Comparison of ENCODE assay signal across 11 cellular contexts in the genomic region with DNA sequence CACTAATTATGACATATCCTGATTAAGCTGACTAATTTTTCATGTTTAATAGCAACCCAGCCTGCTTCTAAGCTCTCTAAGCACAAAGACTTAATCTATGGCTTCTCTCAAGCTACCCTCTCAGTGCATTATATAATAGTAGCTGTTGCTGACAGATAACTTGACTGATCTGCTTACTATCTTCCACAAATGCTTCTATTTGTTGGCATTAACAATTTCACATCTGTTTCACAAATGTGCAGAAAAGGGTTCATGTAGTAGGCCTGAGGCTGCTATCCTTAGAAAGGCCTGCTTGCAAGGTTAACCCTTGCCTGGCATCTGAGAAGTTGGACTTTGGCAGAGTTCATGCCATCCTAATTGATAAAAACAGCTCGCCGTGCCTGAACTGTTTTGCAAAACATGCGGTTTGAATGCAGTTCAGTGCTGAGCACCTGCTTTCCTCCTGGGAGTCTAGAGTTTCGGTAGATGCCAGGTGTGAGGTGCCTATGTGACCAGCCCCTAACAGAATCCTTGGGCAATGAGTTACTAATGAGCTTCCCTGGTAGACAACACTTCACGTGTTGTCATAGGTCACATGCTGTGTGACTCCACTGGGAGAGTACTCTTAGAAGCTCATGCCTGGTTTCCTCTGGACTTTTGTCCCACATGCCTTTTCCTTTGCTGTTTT.
DNase-seq lines count a peak whose midpoint lies in the region; ATAC-seq, FAIRE-seq and TF ChIP-seq lines count a peak whose summit lies in the region.
"Had no signal": no experiment of that assay in that cellular context is flagged by ENCODE, and none has a peak within 500 bp of the region (broad histone marks: within the 10 kb centered on the region; RNA-seq: fewer than 3 reads in every experiment).

No MANE protein-coding gene starts in this region.

- H3K4me3 Mint-ChIP-seq in MCF 10A (ENCODE audit: unreplicated experiment), result no peak overlapping the region
- H3K4me3 Mint-ChIP-seq in activated naive CD4-positive, alpha-beta T cell treated with anti-CD3 and anti-CD28 coated beads, Interleukin-2, amount 10 ng/mL, durations not matched to agents 7 days and 5 days, result no peak overlapping the region

- FAIRE-seq in small intestine (lab: Jason Lieb, UNC), result no peak
- FAIRE-seq: RCC 7860 had no signal

- H3K4me1 ChIP-seq in small intestine (ENCODE audit: control insufficient read depth in 2 of 2, insufficient read depth in 1 of 2, low read depth in 1 of 2, low read length in 1 of 2), result no peaks in the 10 kb centered on the region

- TF ChIP-seq CTCF in MCF 10A (IDR thresholded peaks at IDR 0.05; ENCODE audit: unreplicated experiment), result no peak

- no peaks in the 10 kb centered on the region for H3K9me3 Mint-ChIP-seq in MCF 10A (ENCODE audit: unreplicated experiment)
- no peaks in the 10 kb centered on the region for H3K9me3 Mint-ChIP-seq in activated naive CD4-positive, alpha-beta T cell treated with anti-CD3 and anti-CD28 coated beads, Interleukin-2, amount 10 ng/mL, durations not matched to agents 7 days and 5 days

- BruUV-seq in MCF 10A (replicated peaks; lab: Mats Ljungman, UMichigan), result no TSS peak

- H3K27me3 Mint-ChIP-seq in MCF 10A (ENCODE audit: insufficient read depth, unreplicated experiment), result no peaks in the 10 kb centered on the region
- H3K27me3 Mint-ChIP-seq in activated naive CD4-positive, alpha-beta T cell treated with anti-CD3 and anti-CD28 coated beads, Interleukin-2, amount 10 ng/mL, durations not matched to agents 7 days and 5 days, result no peaks in the 10 kb centered on the region

- CTCF ChIA-PET in MCF 10A (lab: Yijun Ruan, JAX), result interaction anchor here (1.0 kb wide), 1 partner anchor 24 kb away, joined by 3 read pairs; no protein-coding TSS in a partner anchor
- CTCF ChIA-PET in activated naive CD4-positive, alpha-beta T cell treated with anti-CD3 and anti-CD28 coated beads, Interleukin-2, amount 10 ng/mL, durations not matched to agents 7 days and 5 days (lab: Charles Lee), result interaction anchor here (0.9 kb wide), 1 partner anchor 32 kb away, joined by 4 read pairs; no protein-coding TSS in a partner anchor

- H3K27ac Mint-ChIP-seq in MCF 10A (ENCODE audit: low read depth, unreplicated experiment), result no peak overlapping the region
- no peak overlapping the region for H3K27ac Mint-ChIP-seq in activated naive CD4-positive, alpha-beta T cell treated with anti-CD3 and anti-CD28 coated beads, Interleukin-2, amount 10 ng/mL, durations not matched to agents 7 days and 5 days

- no peaks in the 10 kb centered on the region for H3K4me1 Mint-ChIP-seq in MCF 10A (ENCODE audit: insufficient read depth, unreplicated experiment)
- no peaks in the 10 kb centered on the region for H3K4me1 Mint-ChIP-seq in activated naive CD4-positive, alpha-beta T cell treated with anti-CD3 and anti-CD28 coated beads, Interleukin-2, amount 10 ng/mL, durations not matched to agents 7 days and 5 days

- no peak overlapping the region for H3K27ac ChIP-seq in small intestine (ENCODE audit: low read depth in 1 of 2, low read length in 1 of 2)

- DNase-seq in MCF 10A (ENCODE audit: unreplicated experiment) (no peak), T1000 (lab: John Stamatoyannopoulos, UW) (no peak), small intestine (no peak)
- DNase-seq in activated naive CD4-positive, alpha-beta T cell treated with anti-CD3 and anti-CD28 coated beads, Interleukin-2, amount 10 ng/mL, durations not matched to agents 7 days and 5 days, result no peak
- DNase-seq: activated CD4-positive, alpha-beta T cell treated with anti-CD3 and anti-CD28 coated beads for 1 hour; activated naive CD4-positive, alpha-beta T cell treated with anti-CD3 and anti-CD28 coated beads, Interleukin-2, amount 50 U/mL, for 16 hours had no signal

- intact Hi-C loops in MCF 10A (cut with micrococcal nuclease), result no loop called here

- no peaks in the 10 kb centered on the region for H3K9me3 ChIP-seq in small intestine (ENCODE audit: control insufficient read depth, low read depth)

- ATAC-seq in GM18520 (IDR thresholded peaks at IDR 0.05; ENCODE audit: unreplicated experiment) (peak; percentile 81), GM21619 (IDR thresholded peaks at IDR 0.05; ENCODE audit: unreplicated experiment) (peak; percentile 84), HG03432 (IDR thresholded peaks at IDR 0.05; ENCODE audit: unreplicated experiment) (peak; percentile 67), SK-N-SH treated with all-trans-retinoic acid at 6 μM for 48 hours (peak; percentile 48; the same call in 1 of the 3 replicates)

- H3K36me3 ChIP-seq in small intestine (ENCODE audit: control insufficient read depth in 2 of 2, insufficient read depth in 2 of 2, low read length in 2 of 2), result peaks cover 6 to 12% of the 10 kb centered on the region in 2 donors

- H3K4me3 ChIP-seq in small intestine (ENCODE audit: low read depth in 1 of 2, low read length in 2 of 2), result no peak overlapping the region

- no peaks in the 10 kb centered on the region for H3K27me3 ChIP-seq in small intestine (ENCODE audit: control insufficient read depth in 2 of 2, insufficient read depth in 2 of 2, low read length in 2 of 2)

- peaks cover 62% of the 10 kb centered on the region for H3K36me3 Mint-ChIP-seq in MCF 10A (ENCODE audit: insufficient read depth, unreplicated experiment)
- H3K36me3 Mint-ChIP-seq in activated naive CD4-positive, alpha-beta T cell treated with anti-CD3 and anti-CD28 coated beads, Interleukin-2, amount 10 ng/mL, durations not matched to agents 7 days and 5 days, result peaks cover 20% of the 10 kb centered on the region

- POLR2A ChIA-PET in MCF 10A (lab: Yijun Ruan, JAX), result no interaction called here

- 56 to 80% (median 57%) methylated on average over 5 of the region's 5 CpGs for WGBS in small intestine, 3 donors

TF ChIP-seq in SK-N-SH treated with all-trans-retinoic acid at 6 μM for 48 hours, 23 proteins besides CTCF, POLR2A, EP300 and RAD21:
- TF ChIP-seq RARB (CRISPR knock-in tag; IDR thresholded peaks at IDR 0.05), result no peak
- peak; percentile 97 for TF ChIP-seq TCF4 (CRISPR knock-in tag; IDR thresholded peaks at IDR 0.05; ENCODE audit: borderline replicate concordance)
- TF ChIP-seq ZNF8 (CRISPR knock-in tag; IDR thresholded peaks at IDR 0.05), result peak; percentile 1; the same call in 1 of the 2 replicates
- TF ChIP-seq, protein P1, sequence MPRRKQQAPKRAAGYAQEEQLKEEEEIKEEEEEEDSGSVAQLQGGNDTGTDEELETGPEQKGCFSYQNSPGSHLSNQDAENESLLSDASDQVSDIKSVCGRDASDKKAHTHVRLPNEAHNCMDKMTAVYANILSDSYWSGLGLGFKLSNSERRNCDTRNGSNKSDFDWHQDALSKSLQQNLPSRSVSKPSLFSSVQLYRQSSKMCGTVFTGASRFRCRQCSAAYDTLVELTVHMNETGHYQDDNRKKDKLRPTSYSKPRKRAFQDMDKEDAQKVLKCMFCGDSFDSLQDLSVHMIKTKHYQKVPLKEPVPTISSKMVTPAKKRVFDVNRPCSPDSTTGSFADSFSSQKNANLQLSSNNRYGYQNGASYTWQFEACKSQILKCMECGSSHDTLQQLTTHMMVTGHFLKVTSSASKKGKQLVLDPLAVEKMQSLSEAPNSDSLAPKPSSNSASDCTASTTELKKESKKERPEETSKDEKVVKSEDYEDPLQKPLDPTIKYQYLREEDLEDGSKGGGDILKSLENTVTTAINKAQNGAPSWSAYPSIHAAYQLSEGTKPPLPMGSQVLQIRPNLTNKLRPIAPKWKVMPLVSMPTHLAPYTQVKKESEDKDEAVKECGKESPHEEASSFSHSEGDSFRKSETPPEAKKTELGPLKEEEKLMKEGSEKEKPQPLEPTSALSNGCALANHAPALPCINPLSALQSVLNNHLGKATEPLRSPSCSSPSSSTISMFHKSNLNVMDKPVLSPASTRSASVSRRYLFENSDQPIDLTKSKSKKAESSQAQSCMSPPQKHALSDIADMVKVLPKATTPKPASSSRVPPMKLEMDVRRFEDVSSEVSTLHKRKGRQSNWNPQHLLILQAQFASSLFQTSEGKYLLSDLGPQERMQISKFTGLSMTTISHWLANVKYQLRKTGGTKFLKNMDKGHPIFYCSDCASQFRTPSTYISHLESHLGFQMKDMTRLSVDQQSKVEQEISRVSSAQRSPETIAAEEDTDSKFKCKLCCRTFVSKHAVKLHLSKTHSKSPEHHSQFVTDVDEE (CRISPR knock-in tag; IDR thresholded peaks at IDR 0.05), result peak; percentile 92
